8 cellular contexts compared by ENCODE assay signal in genomic region chr21:14864211-14865021, GRCh38.
A peak's percentile ranks its signal among the peaks of the same experiment; 100 is the strongest.
DNase-seq lines count a peak whose midpoint lies in the region; ATAC-seq, FAIRE-seq and TF ChIP-seq lines count a peak whose summit lies in the region.

No MANE protein-coding gene starts in this region.

- no peak overlapping the region for H2AFZ ChIP-seq in OCI-LY1 (ENCODE audit: low read length)

- POLR2A ChIA-PET in BJ (lab: Charles Lee) = no interaction called here

- no peak for FAIRE-seq in GM12892 (lab: Jason Lieb, UNC)

- intact Hi-C loops in gastrocnemius medialis (cut with DNase I; ENCODE audit: low total_unique reads) = loop anchor here (1.0 to 10.0 kb wide), 4 partner anchors 258 to 728 kb away; no protein-coding TSS in a partner anchor

- no peaks in the 10 kb centered on the region for H3F3A ChIP-seq in OCI-LY1 (ENCODE audit: insufficient read depth, low read length)

- no peak overlapping the region for H3K4me3 ChIP-seq in BJ (ENCODE audit: low read depth, low read length)
- H3K4me3 ChIP-seq in OCI-LY1 (ENCODE audit: low read depth, low read length, poor library complexity, severe bottlenecking) = no peak overlapping the region
- no peak overlapping the region for H3K4me3 ChIP-seq in gastrocnemius medialis

- H3K9me3 ChIP-seq in OCI-LY1 (ENCODE audit: low read length) (no peaks in the 10 kb centered on the region), gastrocnemius medialis (no peaks in the 10 kb centered on the region)

- H3K27me3 ChIP-seq in BJ (ENCODE audit: control insufficient read depth, insufficient read depth, low read length) = no peaks in the 10 kb centered on the region
- no peaks in the 10 kb centered on the region for H3K27me3 ChIP-seq in OCI-LY1 (ENCODE audit: insufficient read depth, low read length)
- no peaks in the 10 kb centered on the region for H3K27me3 ChIP-seq in gastrocnemius medialis

- no peak overlapping the region for H3K4me2 ChIP-seq in OCI-LY1 (ENCODE audit: low read length)

- H3K79me2 ChIP-seq in OCI-LY1 (ENCODE audit: insufficient read depth, low read length) = no peaks in the 10 kb centered on the region

- no peak overlapping the region for H3K9ac ChIP-seq in OCI-LY1 (ENCODE audit: low read length)

- H4K20me1 ChIP-seq in OCI-LY1 (ENCODE audit: insufficient read depth, low read length) = no peaks in the 10 kb centered on the region

- no peak overlapping the region for H3K27ac ChIP-seq in OCI-LY1 (ENCODE audit: low read depth, low read length, poor library complexity, severe bottlenecking)
- peak overlapping the region in 2 of 4 donors; percentile 8 to 34 for H3K27ac ChIP-seq in gastrocnemius medialis

- TF ChIP-seq CTCF in BJ (IDR thresholded peaks at IDR 0.05; ENCODE audit: insufficient read depth, low read depth, low read length) (peak; percentile 75), OCI-LY1 (IDR thresholded peaks at IDR 0.05; ENCODE audit: low read length) (peak; percentile 77), gastrocnemius medialis (IDR thresholded peaks at IDR 0.05 in 4 of 5, conservative IDR thresholded peaks at IDR 0.05 in 1 of 5) (peak; percentile 41 to 74 (median 56))

- CTCF ChIA-PET in BJ (lab: Yijun Ruan, JAX) = interaction anchor here (0.5 to 3.0 kb wide), 29 partner anchors 12 to 624 kb away, joined by 3 to 24 read pairs (median 4); partner anchors contain the start of gene NRIP1

- TF ChIP-seq POLR2A in gastrocnemius medialis (IDR thresholded peaks at IDR 0.05) (no peak), GM12892 (IDR thresholded peaks at IDR 0.05; ENCODE audit: low read depth, low read length) (no peak)

- ATAC-seq in GM18907 (IDR thresholded peaks at IDR 0.05; ENCODE audit: unreplicated experiment) (peak; percentile 68), HG03196 (IDR thresholded peaks at IDR 0.05; ENCODE audit: unreplicated experiment) (peak; percentile 71), gastrocnemius medialis (peak; percentile 97 to 98)

- DNase-seq in BJ (ENCODE audit: low read depth) = no peak
- DNase-seq in anterior cingulate cortex (lab: John Stamatoyannopoulos, UW) = peak in 52 of 58 donors; percentile 13 to 88 (median 61)
- DNase-seq in hippocampal formation (lab: John Stamatoyannopoulos, UW) = peak; percentile 76 to 89
- DNase-seq in gastrocnemius medialis = peak; percentile 59 to 76
- DNase-seq in GM12892 (ENCODE audit: insufficient read length) = no peak

- in situ Hi-C loops in gastrocnemius medialis (cut with MboI; ENCODE audit: low sequenced_read_pairs in 4 of 4) = loop anchor here in 1 of 4 donors (25.0 kb wide), 1 partner anchor 198 kb away; the partner anchor contains the start of gene NRIP1

- H3K4me1 ChIP-seq in OCI-LY1 (ENCODE audit: insufficient read depth, low read length, severe bottlenecking) (no peaks in the 10 kb centered on the region), gastrocnemius medialis (peaks cover 13% of the 10 kb centered on the region in 2 donors)

- H3K36me3 ChIP-seq in BJ (ENCODE audit: control insufficient read depth, insufficient read depth, low read length) = no peaks in the 10 kb centered on the region
- H3K36me3 ChIP-seq in OCI-LY1 (ENCODE audit: insufficient read depth, low read length) = no peaks in the 10 kb centered on the region
- H3K36me3 ChIP-seq in gastrocnemius medialis = no peaks in the 10 kb centered on the region

- no peaks in the 10 kb centered on the region for H3K9me2 ChIP-seq in OCI-LY1 (ENCODE audit: low read depth, low read length)

Comparison
In these comparisons a context has a peak if more than half of its experiments do, and no peak if none do; other contexts are left out.
1. DNase-seq: peak in anterior cingulate cortex (52 of 58), hippocampal formation (2 of 2) and gastrocnemius medialis (2 of 2); none in BJ (single experiment) and GM12892 (single experiment).
2. Peak in every context shown above with its lines, with median percentiles within 50 percentile points of each other: CTCF ChIP-seq and ATAC-seq.